8 cellular contexts compared by ENCODE assay signal in genomic region chr19:57559404-57560025, GRCh38. TPM values are rescaled to one million over a fixed set of nuclear protein-coding genes. Genes with fewer than 3 reads are reported as not detected.
DNase-seq lines count a peak whose midpoint lies in the region; ATAC-seq and TF ChIP-seq lines count a peak whose summit lies in the region.

TSS of gene ZNF550 (minus strand) at chr19:57559863. CDS start at chr19:57559682, 181 bp downstream.

- in situ Hi-C loops in transverse colon (cut with MboI; ENCODE audit: low pct_ligation_motif_present in 1 of 4, low pct_unique_long_range_greater_than_20kb in 1 of 4, low sequenced_read_pairs in 3 of 4) = no loop called here

- H3K4me1 ChIP-seq in adipocyte (ENCODE audit: control insufficient read depth, insufficient read depth, low read length) (peaks cover 23% of the 10 kb centered on the region), heart left ventricle (peaks cover 5 to 42% (median 16%) of the 10 kb centered on the region in 12 donors), transverse colon (peaks cover 0 to 17% (median 12%) of the 10 kb centered on the region in 4 donors)

- intact Hi-C loops in heart left ventricle (cut with DNase I) = loop anchor here in 2 of 10 donors (2.0 to 5.0 kb wide), 2 partner anchors 33 to 37 kb away; partner anchors contain the start of gene ZNF549 (in 1 of the 2)
- intact Hi-C loops in transverse colon (cut with DNase I; ENCODE audit: low total_unique reads) = no loop called here

- TF ChIP-seq POLR2A in heart left ventricle (IDR thresholded peaks at IDR 0.05) (peak in 1 of 2 donors; percentile 64), transverse colon (IDR thresholded peaks at IDR 0.05) (peak; percentile 56)

- TF ChIP-seq EP300 in transverse colon (IDR thresholded peaks at IDR 0.05; ENCODE audit: low read depth) = no peak

- WGBS in heart left ventricle, 4 donors = 0% methylated on average over 17 to 56 of the region's 56 CpGs
- 0% methylated on average over 26 of the region's 56 CpGs; no CpG with 5 or more reads in 1 of the 2 donors for WGBS in transverse colon (ENCODE audit: low coverage in 1 of 2), 2 donors

- peaks cover 29% of the 10 kb centered on the region for H3K9me3 ChIP-seq in adipocyte (ENCODE audit: control insufficient read depth, low read length)
- peaks cover 0 to 37% (median 8%) of the 10 kb centered on the region in 12 donors for H3K9me3 ChIP-seq in heart left ventricle
- H3K9me3 ChIP-seq in transverse colon = peaks cover 16 to 41% of the 10 kb centered on the region in 2 donors

- ATAC-seq in HG02623 (IDR thresholded peaks at IDR 0.05; ENCODE audit: unreplicated experiment) (peak; percentile 85), heart left ventricle (peak; percentile 97 to 99 (median 99))

- H3K27me3 ChIP-seq in adipocyte (replicated peaks; ENCODE audit: control insufficient read depth, insufficient read depth, low read length) = no peaks in the 10 kb centered on the region
- H3K27me3 ChIP-seq in heart left ventricle = no peaks in the 10 kb centered on the region
- H3K27me3 ChIP-seq in transverse colon = no peaks in the 10 kb centered on the region

- DNase-seq in GM10266 (ENCODE audit: extremely low spot score) (peak; percentile 88), NCI-H128 (lab: John Stamatoyannopoulos, UW; ENCODE audit: unreplicated experiment) (peak; percentile 39), SW 1271 (lab: John Stamatoyannopoulos, UW) (peak; percentile 38 to 82), adipocyte (ENCODE audit: low read depth) (peak; percentile 91), heart left ventricle (peak; percentile 92 to 95 (median 94)), pons (ENCODE audit: low spot score) (peak; percentile 73), transverse colon (peak; percentile 92)

- H3K27ac ChIP-seq in heart left ventricle (peak within 1 kb of the TSS; percentile 16 to 90 (median 79)), transverse colon (peak within 1 kb of the TSS; percentile 59 to 78 (median 68))

- H3K36me3 ChIP-seq in adipocyte (ENCODE audit: control insufficient read depth, insufficient read depth, low read length, severe bottlenecking) (peaks cover 20% of the 10 kb centered on the region), heart left ventricle (peaks cover 2 to 23% (median 18%) of the 10 kb centered on the region in 9 donors), transverse colon (peaks cover 0 to 18% (median 9%) of the 10 kb centered on the region in 4 donors)

- H3K4me3 ChIP-seq in adipocyte (ENCODE audit: low read length) = peak within 1 kb of the TSS; percentile 90
- H3K4me3 ChIP-seq in heart left ventricle = peak within 1 kb of the TSS; percentile 63 to 98 (median 82)
- peak within 1 kb of the TSS; percentile 92 to 96 (median 93) for H3K4me3 ChIP-seq in transverse colon

- TF ChIP-seq CTCF in GM10266 (IDR thresholded peaks at IDR 0.05; ENCODE audit: control insufficient read depth, insufficient read depth, low read depth, missing control alignments) (no peak), heart left ventricle (IDR thresholded peaks at IDR 0.05) (no peak), transverse colon (IDR thresholded peaks at IDR 0.05) (no peak)

- peak within 1 kb of the TSS; percentile 92 for H3K9ac ChIP-seq in adipocyte (ENCODE audit: low read length)

RNA-seq across cellular contexts. Expression of gene ZNF550, which starts in this region (rescaled TPM):
- total RNA-seq in heart left ventricle (10 to 100 TPM in 1 of 9 donors, 1 to 10 TPM in 8; 3.6 to 10.1 (median 7.0) TPM), transverse colon (10 to 100 TPM in 1 of 4 donors, 1 to 10 TPM in 3; 3.4 to 41.1 (median 5.5) TPM)
- polyA plus RNA-seq in heart left ventricle = 1 to 10 TPM; 4.2 to 4.8 TPM

Comparison
In these comparisons a context has a peak if more than half of its experiments do, and no peak if none do; other contexts are left out.
1. Peak in every context shown above with its lines: DNase-seq, ATAC-seq, H3K4me3 ChIP-seq and H3K27ac ChIP-seq.
2. DNase-seq: peak in every context shown above with its lines; median percentile 94 in heart left ventricle; 92 in transverse colon; 91 in adipocyte; 88 in GM10266; 73 in pons; 60 in SW 1271; 39 in NCI-H128.